8 cellular contexts compared by ENCODE assay signal in the genomic region with DNA sequence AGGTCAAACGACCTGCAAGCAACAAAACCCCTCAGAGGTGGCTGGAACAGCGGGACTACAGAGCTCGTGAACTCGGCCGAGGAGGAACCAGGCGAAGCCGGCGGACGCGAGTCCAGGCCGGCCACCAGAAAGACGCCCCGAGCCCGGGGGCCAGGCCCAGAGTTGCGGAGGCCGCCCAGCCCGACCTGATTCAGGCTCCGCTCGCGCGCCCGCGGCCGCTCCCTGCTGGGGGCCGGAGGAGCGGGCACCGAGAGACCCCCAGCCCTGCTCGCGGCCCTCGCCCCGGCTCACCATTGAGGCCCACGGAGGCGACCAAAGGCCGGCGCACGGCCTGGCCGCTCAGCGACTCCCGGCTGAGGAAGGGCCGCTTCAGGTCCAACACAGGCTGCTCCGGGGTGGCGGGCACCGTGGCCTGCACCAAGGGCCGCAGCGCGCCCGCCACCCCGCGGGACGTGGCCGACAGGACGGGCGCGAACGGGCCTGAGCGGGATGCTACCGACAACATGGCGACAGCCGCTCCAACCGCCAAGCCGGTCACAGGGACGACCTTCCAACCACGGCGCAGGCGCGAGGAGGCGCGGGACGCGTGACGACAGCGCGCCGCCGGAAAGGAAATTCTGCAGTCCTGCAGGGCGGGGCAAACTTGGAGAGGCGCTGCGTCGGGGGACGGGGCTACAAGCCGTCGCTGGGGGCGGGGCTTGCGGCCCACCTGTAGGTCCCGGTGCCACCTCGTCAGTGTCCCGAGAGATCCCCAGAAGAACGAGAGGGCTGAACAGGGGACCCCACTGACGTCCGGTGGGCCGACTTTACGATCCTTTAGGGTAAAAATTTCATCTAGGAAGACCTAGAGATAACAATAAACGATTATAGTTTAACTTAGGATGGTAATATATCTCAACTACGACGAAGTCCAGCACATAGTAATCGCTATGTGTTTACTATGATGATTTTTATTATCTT. TPM values are rescaled to one million over a fixed set of nuclear protein-coding genes. Genes with fewer than 3 reads are reported as not detected.
DNase-seq lines count a peak whose midpoint lies in the region; ATAC-seq, FAIRE-seq and TF ChIP-seq lines count a peak whose summit lies in the region.

A gene (minus strand): TSS at position 538 of the 960 bp plus-strand sequence. CDS start 33 bp downstream, at position 505.

- TF ChIP-seq CTCF in right atrium auricular region (IDR thresholded peaks at IDR 0.05) (no peak), psoas muscle (IDR thresholded peaks at IDR 0.05) (no peak)

- DNase-seq in GM18507 (ENCODE audit: extremely low spot score, insufficient read length, low read depth): peak; percentile 88
- DNase-seq in NCI-H1930 (lab: John Stamatoyannopoulos, UW): peak; percentile 96 to 97
- peak; percentile 46 to 96 (median 91) for DNase-seq in anterior cingulate cortex (lab: John Stamatoyannopoulos, UW)
- peak; percentile 95 for DNase-seq in right atrium auricular region (ENCODE audit: low spot score)
- peak; percentile 96 to 97 for DNase-seq in psoas muscle

- ATAC-seq in HG02973 (IDR thresholded peaks at IDR 0.05; ENCODE audit: unreplicated experiment) (peak; percentile 94), psoas muscle (peak; percentile 99)

- FAIRE-seq in GM18507 (lab: Jason Lieb, UNC): peak; percentile 96

- WGBS in psoas muscle, 3 donors: 0% methylated on average over 70 to 89 of the region's 96 CpGs
- under 1% methylated on average over 89 of the region's 96 CpGs for WGBS in urinary bladder

- H3K27me3 ChIP-seq in right atrium auricular region: no peaks in the 10 kb centered on the region
- no peaks in the 10 kb centered on the region for H3K27me3 ChIP-seq in psoas muscle (ENCODE audit: insufficient read depth in 3 of 3, low read length in 2 of 3)

- intact Hi-C loops in T-helper 2 cell treated with Interferon-gamma antibody and Interleukin-4, amounts not matched to agents 100 ng/mL and 5 ng/mL, for 36 hours (cut with micrococcal nuclease): loop anchor here (5.0 to 10.0 kb wide), 4 partner anchors 64 to 1999 kb away; a partner anchor contains a TSS
- intact Hi-C loops in psoas muscle (cut with DNase I): loop anchor here in 1 of 2 donors (5.0 kb wide), 1 partner anchor 44 kb away; no protein-coding TSS in a partner anchor

- H3K27ac ChIP-seq in right atrium auricular region: peak within 1 kb of the TSS; percentile 92 to 94
- H3K27ac ChIP-seq in psoas muscle: peak within 1 kb of the TSS; percentile 91
- H3K27ac ChIP-seq in urinary bladder (ENCODE audit: low read depth): peak within 1 kb of the TSS; percentile 93

- H3K9me3 ChIP-seq in right atrium auricular region (no peaks in the 10 kb centered on the region), psoas muscle (no peaks in the 10 kb centered on the region)

- H3K4me1 ChIP-seq in right atrium auricular region: peaks cover 0 to 20% of the 10 kb centered on the region in 2 donors
- H3K4me1 ChIP-seq in psoas muscle: peaks cover 24% of the 10 kb centered on the region
- peaks cover 1% of the 10 kb centered on the region for H3K4me1 ChIP-seq in urinary bladder (ENCODE audit: insufficient read depth)

- peak within 1 kb of the TSS; percentile 67 to 90 for H3K4me3 ChIP-seq in right atrium auricular region
- peak within 1 kb of the TSS; percentile 76 for H3K4me3 ChIP-seq in psoas muscle
- peak within 1 kb of the TSS; percentile 90 for H3K4me3 ChIP-seq in urinary bladder (ENCODE audit: low read depth, low read length)

- peaks cover 3% of the 10 kb centered on the region for H3K36me3 ChIP-seq in right atrium auricular region
- no peaks in the 10 kb centered on the region for H3K36me3 ChIP-seq in psoas muscle (ENCODE audit: insufficient read depth in 1 of 2, low read depth in 1 of 2)
- H3K36me3 ChIP-seq in urinary bladder (ENCODE audit: insufficient read depth): no peaks in the 10 kb centered on the region

RNA-seq across cellular contexts. Expression of the gene that starts here (rescaled TPM):
- total RNA-seq in T-helper 2 cell treated with Interferon-gamma antibody and Interleukin-4, amounts not matched to agents 100 ng/mL and 5 ng/mL, for 36 hours: 31.6 and 32.1 TPM in 2 replicates
- 100 to 1,000 TPM in 1 of 2 donors, 10 to 100 TPM in 1; 87.4 to 120 TPM for total RNA-seq in right atrium auricular region
- 100 to 1,000 TPM; 102 to 155 (median 109) TPM for total RNA-seq in psoas muscle
- polyA plus RNA-seq in psoas muscle: 100 to 1,000 TPM; 104 to 208 (median 108) TPM
- 21.7 TPM for total RNA-seq in urinary bladder
- polyA plus RNA-seq in urinary bladder: 46.0 TPM

Comparison
In these comparisons a context has a peak if more than half of its experiments do, and no peak if none do; other contexts are left out.
1. Peak in every context shown above with its lines: DNase-seq, ATAC-seq, H3K4me3 ChIP-seq and H3K27ac ChIP-seq.